ENCODE assay signal across 8 cellular contexts in genomic region chr12:49740930-49741881, GRCh38. TPM values are rescaled to one million over a fixed set of nuclear protein-coding genes. Genes with fewer than 3 reads are reported as not detected.
DNase-seq lines count a peak whose midpoint lies in the region; ATAC-seq, FAIRE-seq and TF ChIP-seq lines count a peak whose summit lies in the region.

TSS of gene TMBIM6 (plus strand) at chr12:49741557. CDS start at chr12:49752494, 10,937 bp downstream.

- peak; percentile 98 for FAIRE-seq in pancreas (lab: Jason Lieb, UNC)

- peak within 1 kb of the TSS; percentile 92 for H3K4me2 ChIP-seq in SU-DHL-6 (ENCODE audit: low read depth, low read length, poor library complexity, severe bottlenecking)

- no peaks in the 10 kb centered on the region for H3K9me2 ChIP-seq in SU-DHL-6 (replicated peaks; ENCODE audit: insufficient read depth, low read length)

- peak; percentile 65 to 100 for TF ChIP-seq EP300 in tibial nerve (IDR thresholded peaks at IDR 0.05)

- peak within 1 kb of the TSS; percentile 100 for H2AFZ ChIP-seq in SU-DHL-6 (ENCODE audit: low read depth, low read length, severe bottlenecking)

- ATAC-seq in HG02642 (IDR thresholded peaks at IDR 0.05; ENCODE audit: poor library complexity, unreplicated experiment) (peak; percentile 96), Right ventricle myocardium inferior (peak; percentile 99), pancreas (peak; percentile 92 to 97 (median 94))

- peak within 1 kb of the TSS; percentile 72 for H3K9ac ChIP-seq in SU-DHL-6 (ENCODE audit: low read length)

- H3K4me1 ChIP-seq in pancreas (peaks cover 17 to 25% (median 19%) of the 10 kb centered on the region in 3 donors), tibial nerve (peaks cover 0 to 46% (median 29%) of the 10 kb centered on the region in 4 donors)

- H3F3A ChIP-seq in SU-DHL-6 (ENCODE audit: insufficient read depth), result no peaks in the 10 kb centered on the region

- peak; percentile 91 to 98 for TF ChIP-seq POLR2A in tibial nerve (IDR thresholded peaks at IDR 0.05)

- H3K36me3 ChIP-seq in SU-DHL-6 (ENCODE audit: low read length), result no peaks in the 10 kb centered on the region
- no peaks in the 10 kb centered on the region for H3K36me3 ChIP-seq in pancreas
- no peaks in the 10 kb centered on the region for H3K36me3 ChIP-seq in tibial nerve

- H3K27me3 ChIP-seq in SU-DHL-6 (ENCODE audit: low read length) (no peaks in the 10 kb centered on the region), pancreas (no peaks in the 10 kb centered on the region), tibial nerve (no peaks in the 10 kb centered on the region)

- intact Hi-C loops in Right ventricle myocardium inferior (cut with DNase I) (no loop called here), pancreas (cut with DNase I) (no loop called here)

- TF ChIP-seq CTCF in GM12864 (IDR thresholded peaks at IDR 0.05; ENCODE audit: low read depth, low read length, missing control alignments) (peak; percentile 86), SU-DHL-6 (IDR thresholded peaks at IDR 0.05; ENCODE audit: insufficient read depth, low read length, poor library complexity, severe bottlenecking) (peak; percentile 97), pancreas (IDR thresholded peaks at IDR 0.05) (peak; percentile 91 to 97 (median 94)), tibial nerve (IDR thresholded peaks at IDR 0.05) (peak; percentile 93 to 99 (median 95))

- DNase-seq in GM12864 (ENCODE audit: low read depth) (peak; percentile 100), NCI-H1105 treated with DMSO at 0.1 percent for 48 hours (lab: John Stamatoyannopoulos, UW) (peak; percentile 97), Right ventricle myocardium inferior (ENCODE audit: missing footprints) (peak; percentile 100), pancreas (peak; percentile 94 to 100 (median 99)), tibial nerve (ENCODE audit: low spot score in 2 of 2) (peak; percentile 98 to 99)
- peak; percentile 97 for DNase-seq in activated naive CD8-positive, alpha-beta T cell treated with anti-CD3 and anti-CD28 coated beads, Interleukin-2, amount 50 U/mL, for 16 hours (ENCODE audit: low read depth, low spot score)

- H3K4me3 ChIP-seq in GM12864 (ENCODE audit: low read depth, low read length), result peak within 1 kb of the TSS; percentile 67
- peak within 1 kb of the TSS; percentile 79 for H3K4me3 ChIP-seq in SU-DHL-6 (ENCODE audit: insufficient read depth, low read length, poor library complexity, severe bottlenecking)
- H3K4me3 ChIP-seq in pancreas, result peak within 1 kb of the TSS; percentile 65 to 82 (median 70)
- peak within 1 kb of the TSS; percentile 49 to 93 (median 72) for H3K4me3 ChIP-seq in tibial nerve

- H3K9me3 ChIP-seq in SU-DHL-6 (ENCODE audit: insufficient read depth, low read length), result no peaks in the 10 kb centered on the region
- no peaks in the 10 kb centered on the region for H3K9me3 ChIP-seq in pancreas
- no peaks in the 10 kb centered on the region for H3K9me3 ChIP-seq in tibial nerve

- 4% methylated on average over 50 of the region's 50 CpGs for WGBS in pancreas, 2 donors
- 5 to 6% methylated on average over 41 to 49 of the region's 50 CpGs for WGBS in tibial nerve, 2 donors

- peaks cover 48% of the 10 kb centered on the region for H3K79me2 ChIP-seq in SU-DHL-6 (ENCODE audit: insufficient read depth, low read length)

- peak within 1 kb of the TSS; percentile 78 for H3K27ac ChIP-seq in SU-DHL-6 (ENCODE audit: low read depth, low read length)
- H3K27ac ChIP-seq in pancreas, result peak within 1 kb of the TSS; percentile 91 to 98 (median 96)
- peak within 1 kb of the TSS; percentile 90 to 99 (median 94) for H3K27ac ChIP-seq in tibial nerve

- H4K20me1 ChIP-seq in SU-DHL-6 (ENCODE audit: low read depth, low read length), result peaks cover 27% of the 10 kb centered on the region

RNA-seq across cellular contexts. Expression of gene TMBIM6, which starts in this region (rescaled TPM):
- total RNA-seq in Right ventricle myocardium inferior, result 275 TPM
- 100 to 1,000 TPM; 223 to 367 (median 300) TPM for total RNA-seq in pancreas
- 100 to 1,000 TPM in 1 of 2 donors, 10 to 100 TPM in 1; 71.1 to 197 TPM for polyA plus RNA-seq in pancreas
- 100 to 1,000 TPM; 284 to 404 (median 325) TPM for total RNA-seq in tibial nerve

Comparison
In these comparisons a context has a peak if more than half of its experiments do, and no peak if none do; other contexts are left out.
1. Peak in every context shown above with its lines: DNase-seq, ATAC-seq, H3K4me3 ChIP-seq and H3K27ac ChIP-seq.